Comparison of ENCODE assay signal across 8 cellular contexts in genomic region chr11:65718964-65719492, GRCh38. TPM values are rescaled to one million over a fixed set of nuclear protein-coding genes. Genes with fewer than 3 reads are reported as not detected.
DNase-seq lines count a peak whose midpoint lies in the region; ATAC-seq and TF ChIP-seq lines count a peak whose summit lies in the region.

No MANE protein-coding gene starts in this region.

- H2AFZ ChIP-seq in OCI-LY1 (ENCODE audit: low read length): no peak overlapping the region

- no peaks in the 10 kb centered on the region for H3K9me2 ChIP-seq in OCI-LY1 (ENCODE audit: low read depth, low read length)

- H3K4me3 ChIP-seq in CD8-positive, alpha-beta T cell (ENCODE audit: low read depth, low read length): no peak overlapping the region
- H3K4me3 ChIP-seq in OCI-LY1 (ENCODE audit: low read depth, low read length, poor library complexity, severe bottlenecking): peak overlapping the region; percentile 82
- H3K4me3 ChIP-seq in effector memory CD4-positive, alpha-beta T cell (ENCODE audit: insufficient read depth, low read depth, low read length, poor library complexity, severe bottlenecking): no peak overlapping the region

- intact Hi-C loops in CD8-positive, alpha-beta T cell (cut with DNase I, micrococcal nuclease): loop anchor here in 1 of 2 experiments (10.0 kb wide), 1 partner anchor 626 kb away; the partner anchor contains the start of genes B4GAT1 and BRMS1

- POLR2A ChIA-PET in CD8-positive, alpha-beta T cell (lab: Charles Lee): interaction anchor here (0.6 to 2.1 kb wide), 5 partner anchors 7 to 628 kb away, joined by 3 to 29 read pairs (median 3); partner anchors contain the start of genes B4GAT1, BANF1, KAT5 and PCNX3

- H3K36me3 ChIP-seq in CD8-positive, alpha-beta T cell (ENCODE audit: insufficient read depth, low read length): peaks cover 46% of the 10 kb centered on the region
- peaks cover 58% of the 10 kb centered on the region for H3K36me3 ChIP-seq in OCI-LY1 (ENCODE audit: insufficient read depth, low read length)
- H3K36me3 ChIP-seq in effector memory CD4-positive, alpha-beta T cell (ENCODE audit: control insufficient read depth, insufficient read depth, low read length): peaks cover 42% of the 10 kb centered on the region

- no peaks in the 10 kb centered on the region for H3K9me3 ChIP-seq in CD8-positive, alpha-beta T cell (ENCODE audit: low read length)
- H3K9me3 ChIP-seq in OCI-LY1 (ENCODE audit: low read length): no peaks in the 10 kb centered on the region
- H3K9me3 ChIP-seq in effector memory CD4-positive, alpha-beta T cell (ENCODE audit: control insufficient read depth, low read length): no peaks in the 10 kb centered on the region

- no peak overlapping the region for H3K27ac ChIP-seq in CD8-positive, alpha-beta T cell (ENCODE audit: low read depth, low read length)
- H3K27ac ChIP-seq in OCI-LY1 (ENCODE audit: low read depth, low read length, poor library complexity, severe bottlenecking): no peak overlapping the region
- no peak overlapping the region for H3K27ac ChIP-seq in effector memory CD4-positive, alpha-beta T cell (ENCODE audit: insufficient read depth, low read length, poor library complexity, severe bottlenecking)

- H3K27me3 ChIP-seq in CD8-positive, alpha-beta T cell (ENCODE audit: insufficient read depth, low read length): no peaks in the 10 kb centered on the region
- no peaks in the 10 kb centered on the region for H3K27me3 ChIP-seq in OCI-LY1 (ENCODE audit: insufficient read depth, low read length)
- no peaks in the 10 kb centered on the region for H3K27me3 ChIP-seq in effector memory CD4-positive, alpha-beta T cell (replicated peaks; ENCODE audit: control insufficient read depth, insufficient read depth, low read length, poor library complexity, severe bottlenecking)

- H3K79me2 ChIP-seq in OCI-LY1 (ENCODE audit: insufficient read depth, low read length): peaks cover 11% of the 10 kb centered on the region; the same call in 1 of the 2 replicates

- peaks cover 52% of the 10 kb centered on the region for H3K36me3 Mint-ChIP-seq in CD8-positive, alpha-beta T cell
- peaks cover 61% of the 10 kb centered on the region for H3K36me3 Mint-ChIP-seq in effector memory CD8-positive, alpha-beta T cell (ENCODE audit: insufficient read depth)
- peaks cover 35% of the 10 kb centered on the region for H3K36me3 Mint-ChIP-seq in nephron progenitor cell (ENCODE audit: low read depth)

- no peak for ATAC-seq in CD8-positive, alpha-beta T cell
- ATAC-seq in effector memory CD8-positive, alpha-beta T cell (replicated peaks): no peak
- ATAC-seq in HG03108 (IDR thresholded peaks at IDR 0.05; ENCODE audit: unreplicated experiment): no peak

- H3K4me1 ChIP-seq in CD8-positive, alpha-beta T cell (ENCODE audit: insufficient read depth, low read length): peaks cover 22% of the 10 kb centered on the region
- H3K4me1 ChIP-seq in OCI-LY1 (ENCODE audit: insufficient read depth, low read length, severe bottlenecking): peaks cover 22% of the 10 kb centered on the region
- peaks cover 15% of the 10 kb centered on the region for H3K4me1 ChIP-seq in effector memory CD4-positive, alpha-beta T cell (ENCODE audit: control insufficient read depth, insufficient read depth, low read length, poor library complexity, severe bottlenecking)

- no peaks in the 10 kb centered on the region for H3F3A ChIP-seq in OCI-LY1 (ENCODE audit: insufficient read depth, low read length)

- H4K20me1 ChIP-seq in OCI-LY1 (ENCODE audit: insufficient read depth, low read length): no peaks in the 10 kb centered on the region

- no peaks in the 10 kb centered on the region for H3K27me3 Mint-ChIP-seq in CD8-positive, alpha-beta T cell (ENCODE audit: low read depth)
- H3K27me3 Mint-ChIP-seq in effector memory CD8-positive, alpha-beta T cell: no peaks in the 10 kb centered on the region
- peaks cover 14% of the 10 kb centered on the region for H3K27me3 Mint-ChIP-seq in nephron progenitor cell (ENCODE audit: low read depth, poor library complexity)

- H3K4me1 Mint-ChIP-seq in CD8-positive, alpha-beta T cell (ENCODE audit: low read depth): peaks cover 40% of the 10 kb centered on the region
- H3K4me1 Mint-ChIP-seq in effector memory CD8-positive, alpha-beta T cell (ENCODE audit: low read depth in 2 of 2): peaks cover 25 to 36% of the 10 kb centered on the region in 2 donors
- H3K4me1 Mint-ChIP-seq in nephron progenitor cell: peaks cover 33% of the 10 kb centered on the region

- H3K27ac Mint-ChIP-seq in CD8-positive, alpha-beta T cell: no peak overlapping the region
- H3K27ac Mint-ChIP-seq in effector memory CD8-positive, alpha-beta T cell: peak overlapping the region in 1 of 2 donors; percentile 89
- H3K27ac Mint-ChIP-seq in nephron progenitor cell: peak overlapping the region; percentile 51

- H3K4me2 ChIP-seq in OCI-LY1 (ENCODE audit: low read length): peak overlapping the region; percentile 95

- no peak for TF ChIP-seq CTCF in CD8-positive, alpha-beta T cell (IDR thresholded peaks at IDR 0.05)
- TF ChIP-seq CTCF in OCI-LY1 (IDR thresholded peaks at IDR 0.05; ENCODE audit: low read length) (no peak), nephron progenitor cell (IDR thresholded peaks at IDR 0.05) (no peak)

- peak overlapping the region; percentile 81; the same call in 1 of the 2 replicates for H3K9ac ChIP-seq in OCI-LY1 (ENCODE audit: low read length)

- CTCF ChIA-PET in CD8-positive, alpha-beta T cell (lab: Charles Lee): interaction anchor here (1.1 to 2.6 kb wide), 3 partner anchors 14 to 99 kb away, joined by 3 to 10 read pairs (median 6); no protein-coding TSS in a partner anchor

- no peaks in the 10 kb centered on the region for H3K9me3 Mint-ChIP-seq in CD8-positive, alpha-beta T cell
- H3K9me3 Mint-ChIP-seq in effector memory CD8-positive, alpha-beta T cell: no peaks in the 10 kb centered on the region
- no peaks in the 10 kb centered on the region for H3K9me3 Mint-ChIP-seq in nephron progenitor cell

- H3K4me3 Mint-ChIP-seq in CD8-positive, alpha-beta T cell: peak overlapping the region; percentile 90
- H3K4me3 Mint-ChIP-seq in effector memory CD8-positive, alpha-beta T cell: peak overlapping the region; percentile 87 to 94
- peak overlapping the region; percentile 95 for H3K4me3 Mint-ChIP-seq in nephron progenitor cell

- DNase-seq in CD8-positive, alpha-beta T cell: no peak
- no peak for DNase-seq in effector memory CD8-positive, alpha-beta T cell
- DNase-seq in nephron progenitor cell (no peak), kidney glomerular epithelial cell (lab: John Stamatoyannopoulos, UW) (no peak), NCI-H1417 treated with DMSO at 0.1 percent for 48 hours (lab: John Stamatoyannopoulos, UW) (no peak)
- no peak for DNase-seq in effector memory CD4-positive, alpha-beta T cell

RNA-seq across cellular contexts. Expression of gene RNASEH2C, which starts 1.6 kb away (rescaled TPM):
- total RNA-seq in CD8-positive, alpha-beta T cell: 10 to 100 TPM; 27.7 to 32.0 TPM

RNA-seq across cellular contexts. Expression of gene KAT5, which starts 7.0 kb away (rescaled TPM):
- total RNA-seq in CD8-positive, alpha-beta T cell: 100 to 1,000 TPM; 149 to 151 TPM

RNA-seq across cellular contexts. Expression of gene RELA, which starts 56.3 kb away (rescaled TPM):
- total RNA-seq in CD8-positive, alpha-beta T cell: 100 to 1,000 TPM; 380 to 384 TPM
